Comparison of ENCODE assay signal across 8 cellular contexts in genomic region chr4:158671915-158672806, GRCh38. TPM values are rescaled to one million over a fixed set of nuclear protein-coding genes. Genes with fewer than 3 reads are reported as not detected.
A peak's percentile ranks its signal among the peaks of the same experiment; 100 is the strongest.
DNase-seq lines count a peak whose midpoint lies in the region; ATAC-seq and TF ChIP-seq lines count a peak whose summit lies in the region.

TSS of gene ETFDH (plus strand) at chr4:158672296. CDS start at chr4:158672457, 161 bp downstream.

- CTCF ChIA-PET in activated CD8-positive, alpha-beta memory T cell treated with anti-CD3 and anti-CD28 coated beads for 36 hours (lab: Charles Lee), result interaction anchor here (0.5 kb wide), 1 partner anchor 143 kb away, joined by 3 read pairs; no protein-coding TSS in a partner anchor

- DNase-seq in COR-L47 (lab: John Stamatoyannopoulos, UW), result peak; percentile 99
- peak; percentile 94 for DNase-seq in GM20000 (ENCODE audit: low spot score)
- DNase-seq in HT-29 (ENCODE audit: low spot score), result peak; percentile 95
- peak; percentile 93 for DNase-seq in NK-92 treated with Interleukin-12 subunit alpha and Interleukin-12 subunit beta, amount 100 ng/mL, for 24 hours (lab: John Stamatoyannopoulos, UW)
- DNase-seq in effector CD8-positive, alpha-beta T cell (lab: John Stamatoyannopoulos, UW), result peak; percentile 98
- peak; percentile 99 for DNase-seq in lung (ENCODE audit: low spot score)
- peak; percentile 91 to 97 (median 96) for DNase-seq in stimulated activated CD4-positive, alpha-beta T cell treated with anti-CD3 and anti-CD28 coated beads, TNF-alpha, amount 100 ng/mL, for 4 hours (ENCODE audit: low read depth in 3 of 3)

- peak; percentile 51 for TF ChIP-seq CTCF in GM20000 (IDR thresholded peaks at IDR 0.05; ENCODE audit: extremely low read depth, missing control alignments)
- peak; percentile 60 for TF ChIP-seq CTCF in lung (IDR thresholded peaks at IDR 0.05; ENCODE audit: control extremely low read depth, extremely low read depth)

- no peaks in the 10 kb centered on the region for H3K9me3 ChIP-seq in lung (ENCODE audit: control insufficient read depth in 2 of 2, insufficient read depth in 1 of 2, low read length in 1 of 2)

- peak within 1 kb of the TSS; percentile 74 for H3K4me3 ChIP-seq in lung

- no peaks in the 10 kb centered on the region for H3K36me3 ChIP-seq in lung (ENCODE audit: control insufficient read depth in 2 of 2, insufficient read depth in 2 of 2, low read length in 2 of 2)

- ATAC-seq in lung (ENCODE audit: insufficient read depth, low FRiP score), result peak; percentile 93

- H3K4me1 ChIP-seq in lung (ENCODE audit: control insufficient read depth in 2 of 2, insufficient read depth in 2 of 2, low read length in 2 of 2), result peaks cover 0 to 16% of the 10 kb centered on the region in 2 donors

- no peaks in the 10 kb centered on the region for H3K27me3 ChIP-seq in lung (ENCODE audit: control insufficient read depth, insufficient read depth)

- 0% methylated on average over 60 of the region's 60 CpGs for WGBS in lung, 2 donors

- peak within 1 kb of the TSS; percentile 95 to 97 for H3K27ac ChIP-seq in lung (ENCODE audit: low read depth in 1 of 2, low read length in 1 of 2)

- POLR2A ChIA-PET in activated CD8-positive, alpha-beta memory T cell treated with anti-CD3 and anti-CD28 coated beads for 36 hours (lab: Charles Lee), result interaction anchor here (0.5 to 1.0 kb wide), 3 partner anchors 52 to 437 kb away, joined by 5 read pairs; no protein-coding TSS in a partner anchor

RNA-seq across cellular contexts. Expression of gene ETFDH, which starts in this region (rescaled TPM):
- 4.8 and 5.3 TPM in 2 replicates for total RNA-seq in HT-29 (2014; rRNA removed; shearing (Covaris generic))
- total RNA-seq in activated CD8-positive, alpha-beta memory T cell treated with anti-CD3 and anti-CD28 coated beads for 36 hours, result 10 to 100 TPM; 23.2 to 26.9 TPM
- total RNA-seq in lung, result 10 to 100 TPM; 16.0 to 43.8 TPM
- 10 to 100 TPM; 13.6 to 16.9 TPM for polyA plus RNA-seq in lung

Comparison
In these comparisons a context has a peak if more than half of its experiments do, and no peak if none do; other contexts are left out.
1. Peak in every context shown above with its lines: DNase-seq, ATAC-seq, H3K4me3 ChIP-seq and H3K27ac ChIP-seq.